Comparison of ENCODE assay signal across 26 cellular contexts in the genomic region with DNA sequence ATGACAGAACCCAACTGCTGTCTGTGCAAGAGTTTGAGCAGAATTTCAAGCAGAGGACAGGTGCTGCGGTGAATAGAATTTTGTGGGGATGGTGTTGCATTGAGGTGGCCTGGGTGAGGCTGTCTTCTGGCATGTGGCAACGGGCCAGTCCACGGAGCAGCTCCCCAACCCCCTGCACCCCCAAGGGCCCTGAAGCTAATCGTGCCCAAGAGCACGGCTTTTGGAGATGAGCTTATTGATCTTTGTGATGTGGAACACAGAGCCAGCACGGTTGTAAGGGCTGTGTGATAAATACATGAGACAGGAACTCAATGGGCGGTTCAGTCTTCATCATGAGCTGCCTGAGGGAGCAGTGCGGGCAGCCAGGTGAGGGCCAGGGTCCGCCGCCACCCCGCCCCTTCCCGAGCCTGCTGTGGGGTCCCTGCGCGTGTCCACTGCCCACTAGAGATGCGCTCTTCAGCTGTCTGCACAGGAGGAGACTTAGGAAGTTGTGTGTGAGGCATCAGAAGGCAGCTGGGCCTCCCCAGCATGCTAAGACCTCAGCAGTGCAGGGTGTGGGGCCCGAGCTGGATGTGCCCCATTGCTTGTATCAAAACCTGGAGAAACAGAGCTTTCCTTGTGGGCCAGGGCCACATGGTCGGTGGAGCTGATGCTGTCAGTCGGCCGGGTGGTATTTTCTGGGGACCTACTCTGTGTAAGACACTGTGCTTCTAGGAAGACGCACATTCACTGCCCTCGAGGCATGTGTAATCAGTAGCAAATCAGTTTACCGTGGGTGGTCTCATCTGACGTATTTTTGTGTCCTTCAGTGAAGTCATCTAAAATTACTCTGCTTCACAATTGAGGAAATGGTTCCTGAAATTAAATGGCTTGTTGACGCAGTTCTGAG.
"Had no signal": no experiment of that assay in that cellular context is flagged by ENCODE, and none has a peak within 500 bp of the region (broad histone marks: within the 10 kb centered on the region; RNA-seq: fewer than 3 reads in every experiment).

No MANE protein-coding gene starts in this region.

- H3K9me3 Mint-ChIP-seq: activated B cell treated with CpG ODN at 0.5 μM for 24 hours; activated CD4-positive, alpha-beta memory T cell treated with anti-CD3 and anti-CD28 coated beads for 36 hours; activated CD4-positive, alpha-beta T cell treated with anti-CD3 and anti-CD28 coated beads, Interleukin-2, amount 10 ng/mL, durations not matched to agents 24 days and 14 days; activated naive CD4-positive, alpha-beta T cell treated with anti-CD3 and anti-CD28 coated beads for 36 hours; activated T-cell treated with anti-CD3 and anti-CD28 coated beads, Interleukin-2, amount 50 U/mL, for 4 hours; T-helper 1 cell treated with Interleukin-12 subunit alpha and Interleukin-12 subunit beta and Interleukin-4 antibody, amounts not matched to agents 30 μg/mL and 1 μg/mL, for 36 hours had no signal

- H3K36me3 ChIP-seq: brain microvascular endothelial cell, cardiac muscle cell had no signal

- H3K27me3 Mint-ChIP-seq: activated CD4-positive, alpha-beta T cell treated with anti-CD3 and anti-CD28 coated beads, Interleukin-2, amount 10 ng/mL, durations not matched to agents 24 days and 14 days had no signal

- ATAC-seq: activated T-cell treated with anti-CD3 and anti-CD28 coated beads, Interleukin-2, amount 50 U/mL, for 4 hours; PC-3 had no signal

- DNase-seq: activated B cell treated with CpG ODN at 0.5 μM for 24 hours; activated CD4-positive, alpha-beta memory T cell treated with anti-CD3 and anti-CD28 coated beads for 36 hours; activated CD4-positive, alpha-beta T cell treated with anti-CD3 and anti-CD28 coated beads for 1 hour; activated CD4-positive, alpha-beta T cell treated with anti-CD3 and anti-CD28 coated beads, Interleukin-2, amount 10 ng/mL, durations not matched to agents 24 days and 14 days; activated CD8-positive, alpha-beta memory T cell treated with anti-CD3 and anti-CD28 coated beads for 24 hours; activated gamma-delta T cell; activated naive CD4-positive, alpha-beta T cell treated with anti-CD3 and anti-CD28 coated beads for 36 hours; activated T-cell treated with anti-CD3 and anti-CD28 coated beads, Interleukin-2, amount 50 U/mL, for 4 hours; amygdala; brain microvascular endothelial cell; KG1; NCI-H1092 treated with DMSO at 0.1 percent for 48 hours; NCI-H1417 treated with DMSO at 0.1 percent for 48 hours; NCI-H1694; NCI-H2029; NCI-H2107; NCI-H2171 treated with DMSO at 0.1 percent for 48 hours; NCI-H226; NCI-H526; NCI-H774; PC-3; SHP77; T-helper 9 cell had no signal

- H3K4me3 Mint-ChIP-seq: activated B cell treated with CpG ODN at 0.5 μM for 24 hours; activated CD4-positive, alpha-beta memory T cell treated with anti-CD3 and anti-CD28 coated beads for 36 hours; activated CD4-positive, alpha-beta T cell treated with anti-CD3 and anti-CD28 coated beads, Interleukin-2, amount 10 ng/mL, durations not matched to agents 24 days and 14 days; activated naive CD4-positive, alpha-beta T cell treated with anti-CD3 and anti-CD28 coated beads for 36 hours; activated naive CD8-positive, alpha-beta T cell; activated T-cell treated with anti-CD3 and anti-CD28 coated beads, Interleukin-2, amount 50 U/mL, for 4 hours; T-helper 1 cell treated with Interleukin-12 subunit alpha and Interleukin-12 subunit beta and Interleukin-4 antibody, amounts not matched to agents 30 μg/mL and 1 μg/mL, for 36 hours had no signal

- H3K36me3 Mint-ChIP-seq: activated CD4-positive, alpha-beta memory T cell treated with anti-CD3 and anti-CD28 coated beads for 36 hours; activated naive CD8-positive, alpha-beta T cell had no signal

- H3K27me3 ChIP-seq: brain microvascular endothelial cell, cardiac muscle cell had no signal

- H3K4me3 ChIP-seq: cardiac muscle cell had no signal

- H3K4me1 Mint-ChIP-seq: activated B cell treated with CpG ODN at 0.5 μM for 24 hours; activated CD4-positive, alpha-beta T cell treated with anti-CD3 and anti-CD28 coated beads, Interleukin-2, amount 10 ng/mL, durations not matched to agents 24 days and 14 days had no signal

- H3K27ac Mint-ChIP-seq: activated B cell treated with CpG ODN at 0.5 μM for 24 hours; activated CD4-positive, alpha-beta memory T cell treated with anti-CD3 and anti-CD28 coated beads for 36 hours; activated CD4-positive, alpha-beta T cell treated with anti-CD3 and anti-CD28 coated beads, Interleukin-2, amount 10 ng/mL, durations not matched to agents 24 days and 14 days; activated naive CD4-positive, alpha-beta T cell treated with anti-CD3 and anti-CD28 coated beads for 36 hours; activated naive CD8-positive, alpha-beta T cell; T-helper 1 cell treated with Interleukin-12 subunit alpha and Interleukin-12 subunit beta and Interleukin-4 antibody, amounts not matched to agents 30 μg/mL and 1 μg/mL, for 36 hours had no signal

- H3K27ac ChIP-seq: brain microvascular endothelial cell, cardiac muscle cell had no signal
